ENCODE assay signal across 21 cellular contexts in the genomic region with DNA sequence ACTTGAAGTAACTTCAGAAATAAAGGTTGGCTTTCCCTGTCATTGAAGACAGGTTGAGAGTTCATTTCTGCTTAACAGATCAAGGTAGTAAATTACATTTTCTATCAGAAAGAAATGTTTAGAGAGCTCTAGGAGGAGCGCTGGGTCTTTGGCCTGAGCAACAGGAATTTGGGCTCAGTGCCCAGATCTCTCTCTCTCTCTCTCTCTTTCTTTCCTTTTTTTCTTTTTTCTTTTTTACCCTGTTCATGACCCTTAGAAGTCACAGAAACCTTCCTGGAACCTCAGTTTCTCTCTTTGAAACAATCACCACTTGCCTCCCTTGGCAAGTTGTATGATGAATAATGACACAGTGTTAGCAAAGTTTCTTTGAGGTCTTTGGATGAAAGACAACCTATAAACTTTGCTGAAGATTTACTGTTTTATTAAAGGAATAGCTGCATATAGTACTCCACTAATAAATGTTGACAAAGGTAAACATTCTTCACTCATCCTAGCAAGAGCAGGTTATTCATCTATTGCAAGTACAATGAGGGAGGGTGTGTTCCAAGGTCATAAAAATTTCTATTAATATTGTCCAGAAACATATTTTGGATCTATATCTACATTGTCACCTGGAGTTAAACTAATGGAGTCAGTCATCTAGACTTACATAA. TPM values are rescaled to one million over a fixed set of nuclear protein-coding genes. Genes with fewer than 3 reads are reported as not detected.
"Had no signal": no experiment of that assay in that cellular context is flagged by ENCODE, and none has a peak within 500 bp of the region (broad histone marks: within the 10 kb centered on the region; RNA-seq: fewer than 3 reads in every experiment).

No MANE protein-coding gene starts in this region.

- H3K27me3 ChIP-seq: body of pancreas, right lobe of liver, suprapubic skin, vagina had no signal

- H3K4me1 Mint-ChIP-seq: naive thymus-derived CD4-positive, alpha-beta T cell; stimulated activated naive CD8-positive, alpha-beta T cell treated with anti-CD3 and anti-CD28 coated beads, Interleukin-15, amount 100 ng/mL, for 72 hours had no signal

- H3K4me3 Mint-ChIP-seq: activated naive CD8-positive, alpha-beta T cell; endodermal cell; naive thymus-derived CD4-positive, alpha-beta T cell; stimulated activated naive CD8-positive, alpha-beta T cell treated with anti-CD3 and anti-CD28 coated beads, Interleukin-15, amount 100 ng/mL, for 72 hours had no signal

- H3K4me1 ChIP-seq: body of pancreas, prostate gland, right lobe of liver, suprapubic skin, vagina had no signal

- ATAC-seq: body of pancreas; naive thymus-derived CD4-positive, alpha-beta T cell; right lobe of liver; stimulated activated naive CD8-positive, alpha-beta T cell treated with anti-CD3 and anti-CD28 coated beads, Interleukin-15, amount 100 ng/mL, for 72 hours had no signal

- H3K27ac ChIP-seq: body of pancreas, epithelial cell of prostate, prostate gland, right lobe of liver, suprapubic skin, vagina, WERI-Rb-1 had no signal

- DNase-seq: activated CD4-positive, alpha-beta T cell treated with anti-CD3 and anti-CD28 coated beads for 1 hour; amniotic stem cell; caudate nucleus; endodermal cell; mesenchymal stem cell; naive thymus-derived CD4-positive, alpha-beta T cell; right lobe of liver; stimulated activated CD4-positive, alpha-beta T cell treated with anti-CD3 and anti-CD28 coated beads, Interleukin-4, amount 100 ng/mL, for 1 hour; stimulated activated naive CD8-positive, alpha-beta T cell treated with anti-CD3 and anti-CD28 coated beads, Interleukin-15, amount 100 ng/mL, for 72 hours; T-helper 2 cell; trophoblast cell; WERI-Rb-1 had no signal

- H3K36me3 ChIP-seq: prostate gland, right lobe of liver, suprapubic skin, vagina, WERI-Rb-1 had no signal

- H3K4me3 ChIP-seq: body of pancreas, prostate gland, right lobe of liver, smooth muscle cell, suprapubic skin, vagina had no signal

- H3K9me3 ChIP-seq: body of pancreas, prostate gland, right lobe of liver, suprapubic skin, vagina had no signal

- H3K36me3 Mint-ChIP-seq: activated naive CD8-positive, alpha-beta T cell; naive thymus-derived CD4-positive, alpha-beta T cell had no signal

- H3K9me3 Mint-ChIP-seq: endodermal cell; stimulated activated naive CD8-positive, alpha-beta T cell treated with anti-CD3 and anti-CD28 coated beads, Interleukin-15, amount 100 ng/mL, for 72 hours had no signal

- H3K27ac Mint-ChIP-seq: activated naive CD8-positive, alpha-beta T cell; endodermal cell; naive thymus-derived CD4-positive, alpha-beta T cell had no signal

RNA-seq across cellular contexts. Expression of a gene that starts 35.5 kb away (rescaled TPM):
- total RNA-seq: activated CD8-positive, alpha-beta memory T cell treated with anti-CD3 and anti-CD28 coated beads for 36 hours; body of pancreas; naive thymus-derived CD4-positive, alpha-beta T cell; osteocyte had no signal
- polyA plus RNA-seq: naive thymus-derived CD4-positive, alpha-beta T cell; smooth muscle cell had no signal
